1 cellular context compared by ENCODE assay signal in the genomic region with DNA sequence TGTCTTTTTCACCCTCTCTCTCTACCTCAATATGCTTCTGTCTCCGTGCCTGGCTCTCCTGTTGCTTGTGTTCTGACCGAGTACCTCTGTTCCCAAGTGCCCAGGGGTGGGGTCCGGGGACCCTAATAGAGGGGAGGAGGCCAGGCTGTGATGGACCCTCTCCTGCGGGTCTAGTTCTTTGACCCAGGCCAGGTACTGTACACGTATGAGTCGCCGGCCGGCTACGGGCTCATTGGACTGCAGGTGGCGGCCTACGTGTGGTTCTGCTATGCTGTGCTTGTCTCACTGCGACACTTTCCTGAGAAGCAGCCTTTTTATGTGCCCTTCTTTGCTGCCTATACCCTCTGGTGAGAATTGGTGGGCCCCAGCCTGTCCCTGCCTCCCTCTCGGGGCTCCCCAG.
TF ChIP-seq lines count a peak whose summit lies in the region.

No MANE protein-coding gene starts in this region.

TF ChIP-seq in HepG2, 621 proteins besides CTCF, POLR2A, EP300 and RAD21:
- TF ChIP-seq ZNF138 (CRISPR knock-in tag; IDR thresholded peaks at IDR 0.05; ENCODE audit: low read depth) (no peak), ZNF605 (CRISPR knock-in tag; IDR thresholded peaks at IDR 0.05) (peak; percentile 71), ZNF501 (CRISPR knock-in tag; IDR thresholded peaks at IDR 0.05) (peak; percentile 20; the same call in 1 of the 2 replicates), FOXK2 (IDR thresholded peaks at IDR 0.05) (no peak), ZZZ3 (CRISPR knock-in tag; IDR thresholded peaks at IDR 0.05; ENCODE audit: borderline replicate concordance) (no peak), STAT5B (CRISPR knock-in tag; IDR thresholded peaks at IDR 0.05) (no peak), NR2F2 (IDR thresholded peaks at IDR 0.05; ENCODE audit: borderline replicate concordance, low read depth) (no peak), HHEX (CRISPR knock-in tag; IDR thresholded peaks at IDR 0.05) (no peak), ZNF136 (CRISPR knock-in tag; IDR thresholded peaks at IDR 0.05; ENCODE audit: low read depth) (no peak), HCFC1 (IDR thresholded peaks at IDR 0.05; ENCODE audit: low read depth, low read length) (no peak), HMG20B (CRISPR knock-in tag; conservative IDR thresholded peaks at IDR 0.05) (no peak), ZNF574 (CRISPR knock-in tag; IDR thresholded peaks at IDR 0.05) (0 out of 2 replicates have a peak, but pooled peaks have one; percentile 33)
- TF ChIP-seq, protein P1, sequence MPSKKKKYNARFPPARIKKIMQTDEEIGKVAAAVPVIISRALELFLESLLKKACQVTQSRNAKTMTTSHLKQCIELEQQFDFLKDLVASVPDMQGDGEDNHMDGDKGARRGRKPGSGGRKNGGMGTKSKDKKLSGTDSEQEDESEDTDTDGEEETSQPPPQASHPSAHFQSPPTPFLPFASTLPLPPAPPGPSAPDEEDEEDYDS (CRISPR knock-in tag; IDR thresholded peaks at IDR 0.05) = 0 out of 2 replicates have a peak, but pooled peaks have one; percentile 23
- TF ChIP-seq, protein P2, sequence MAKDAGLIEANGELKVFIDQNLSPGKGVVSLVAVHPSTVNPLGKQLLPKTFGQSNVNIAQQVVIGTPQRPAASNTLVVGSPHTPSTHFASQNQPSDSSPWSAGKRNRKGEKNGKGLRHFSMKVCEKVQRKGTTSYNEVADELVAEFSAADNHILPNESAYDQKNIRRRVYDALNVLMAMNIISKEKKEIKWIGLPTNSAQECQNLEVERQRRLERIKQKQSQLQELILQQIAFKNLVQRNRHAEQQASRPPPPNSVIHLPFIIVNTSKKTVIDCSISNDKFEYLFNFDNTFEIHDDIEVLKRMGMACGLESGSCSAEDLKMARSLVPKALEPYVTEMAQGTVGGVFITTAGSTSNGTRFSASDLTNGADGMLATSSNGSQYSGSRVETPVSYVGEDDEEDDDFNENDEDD (CRISPR knock-in tag; IDR thresholded peaks at IDR 0.05; ENCODE audit: borderline replicate concordance) = no peak
